Comparison of ENCODE assay signal across 2 cellular contexts in the genomic region with DNA sequence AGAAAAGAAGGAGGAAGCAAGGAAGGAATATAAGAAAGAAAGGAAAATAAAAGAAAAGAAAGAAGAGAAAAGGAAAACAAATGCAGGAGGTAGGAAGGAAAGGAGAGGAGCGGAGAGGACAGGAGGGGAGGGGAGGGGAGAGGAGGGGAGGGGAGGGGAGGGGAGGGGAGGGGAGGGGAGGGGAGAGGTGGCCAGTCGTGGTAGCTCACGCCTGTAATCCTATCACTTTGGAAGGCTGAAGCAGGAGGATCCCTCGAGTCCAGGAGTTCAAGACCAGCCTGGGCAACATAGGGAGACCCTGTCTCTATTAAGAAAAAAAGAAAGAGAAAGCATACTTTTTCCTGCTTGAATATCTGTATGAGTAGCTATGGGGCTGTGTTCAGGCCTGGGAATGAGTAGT.
TF ChIP-seq lines count a peak whose summit lies in the region.

No MANE protein-coding gene starts in this region.

TF ChIP-seq in HepG2, 621 proteins besides CTCF, POLR2A, EP300 and RAD21:
- TF ChIP-seq HNRNPK (IDR thresholded peaks at IDR 0.05; ENCODE audit: low read depth, low read length, poor library complexity, severe bottlenecking) (peak; percentile 95), PCBP1 (IDR thresholded peaks at IDR 0.05; ENCODE audit: borderline replicate concordance, low read depth, low read length) (0 out of 2 replicates have a peak, but pooled peaks have one; percentile 69), MTF1 (CRISPR knock-in tag; IDR thresholded peaks at IDR 0.05) (no peak)

TF ChIP-seq in K562, 482 proteins besides CTCF, POLR2A, EP300 and RAD21:
- TF ChIP-seq ZNF639 (CRISPR knock-in tag; conservative IDR thresholded peaks at IDR 0.05 in 1 of 2, IDR thresholded peaks at IDR 0.05 in 1 of 2) (no peak), STAT5A (IDR thresholded peaks at IDR 0.05; ENCODE audit: borderline replicate concordance, low read length) (no peak), ZC3H4 (CRISPR knock-in tag; IDR thresholded peaks at IDR 0.05; ENCODE audit: borderline replicate concordance) (no peak), PCBP1 (IDR thresholded peaks at IDR 0.05; ENCODE audit: low read depth, low read length, poor library complexity, severe bottlenecking) (peak; percentile 36), HES1 (IDR thresholded peaks at IDR 0.05; ENCODE audit: low read depth) (no peak)
- TF ChIP-seq, protein P1, sequence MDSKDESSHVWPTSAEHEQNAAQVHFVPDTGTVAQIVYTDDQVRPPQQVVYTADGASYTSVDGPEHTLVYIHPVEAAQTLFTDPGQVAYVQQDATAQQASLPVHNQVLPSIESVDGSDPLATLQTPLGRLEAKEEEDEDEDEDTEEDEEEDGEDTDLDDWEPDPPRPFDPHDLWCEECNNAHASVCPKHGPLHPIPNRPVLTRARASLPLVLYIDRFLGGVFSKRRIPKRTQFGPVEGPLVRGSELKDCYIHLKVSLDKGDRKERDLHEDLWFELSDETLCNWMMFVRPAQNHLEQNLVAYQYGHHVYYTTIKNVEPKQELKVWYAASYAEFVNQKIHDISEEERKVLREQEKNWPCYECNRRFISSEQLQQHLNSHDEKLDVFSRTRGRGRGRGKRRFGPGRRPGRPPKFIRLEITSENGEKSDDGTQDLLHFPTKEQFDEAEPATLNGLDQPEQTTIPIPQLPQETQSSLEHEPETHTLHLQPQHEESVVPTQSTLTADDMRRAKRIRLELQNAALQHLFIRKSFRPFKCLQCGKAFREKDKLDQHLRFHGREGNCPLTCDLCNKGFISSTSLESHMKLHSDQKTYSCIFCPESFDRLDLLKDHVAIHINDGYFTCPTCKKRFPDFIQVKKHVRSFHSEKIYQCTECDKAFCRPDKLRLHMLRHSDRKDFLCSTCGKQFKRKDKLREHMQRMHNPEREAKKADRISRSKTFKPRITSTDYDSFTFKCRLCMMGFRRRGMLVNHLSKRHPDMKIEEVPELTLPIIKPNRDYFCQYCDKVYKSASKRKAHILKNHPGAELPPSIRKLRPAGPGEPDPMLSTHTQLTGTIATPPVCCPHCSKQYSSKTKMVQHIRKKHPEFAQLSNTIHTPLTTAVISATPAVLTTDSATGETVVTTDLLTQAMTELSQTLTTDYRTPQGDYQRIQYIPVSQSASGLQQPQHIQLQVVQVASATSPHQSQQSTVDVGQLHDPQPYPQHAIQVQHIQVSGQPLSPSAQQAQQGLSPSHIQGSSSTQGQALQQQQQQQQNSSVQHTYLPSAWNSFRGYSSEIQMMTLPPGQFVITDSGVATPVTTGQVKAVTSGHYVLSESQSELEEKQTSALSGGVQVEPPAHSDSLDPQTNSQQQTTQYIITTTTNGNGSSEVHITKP (IDR thresholded peaks at IDR 0.05; ENCODE audit: partially characterized antibody), result no peak
TF ChIP-seq in K562: peak in this region for 1.
